8 cellular contexts compared by ENCODE assay signal in genomic region chr15:89496155-89497098, GRCh38. TPM values are rescaled to one million over a fixed set of nuclear protein-coding genes. Genes with fewer than 3 reads are reported as not detected.
DNase-seq lines count a peak whose midpoint lies in the region; ATAC-seq, FAIRE-seq and TF ChIP-seq lines count a peak whose summit lies in the region.

RHCG (minus strand) TSS chr15:89496583; CDS start chr15:89496544, 39 bp downstream.

- peak within 1 kb of the TSS; percentile 62 for H3K4me3 Mint-ChIP-seq in endothelial cell (ENCODE audit: unreplicated experiment)
- H3K4me3 Mint-ChIP-seq in memory B cell: peak within 1 kb of the TSS; percentile 68

- peak; percentile 41 for ATAC-seq in memory B cell (ENCODE audit: low read depth)
- ATAC-seq in GM19455 (IDR thresholded peaks at IDR 0.05; ENCODE audit: unreplicated experiment): no peak

- H3K9me3 Mint-ChIP-seq in endothelial cell (ENCODE audit: unreplicated experiment) (no peaks in the 10 kb centered on the region), memory B cell (no peaks in the 10 kb centered on the region)

- no peaks in the 10 kb centered on the region for H3K36me3 Mint-ChIP-seq in endothelial cell (ENCODE audit: low read depth, unreplicated experiment)
- no peaks in the 10 kb centered on the region for H3K36me3 Mint-ChIP-seq in memory B cell

- H3K27ac Mint-ChIP-seq in endothelial cell (ENCODE audit: unreplicated experiment) (no peak within 1 kb of the TSS), memory B cell (no peak within 1 kb of the TSS)

- peaks cover 7% of the 10 kb centered on the region for H3K27me3 Mint-ChIP-seq in endothelial cell (ENCODE audit: unreplicated experiment)
- H3K27me3 Mint-ChIP-seq in memory B cell: peaks cover 22% of the 10 kb centered on the region

- TF ChIP-seq CTCF in endothelial cell (IDR thresholded peaks at IDR 0.05; ENCODE audit: unreplicated experiment): peak; percentile 57

- DNase-seq in SIG-M5 treated with dmso at 0.1 percent for 504 hours (lab: John Stamatoyannopoulos, UW; ENCODE audit: unreplicated experiment) (peak; percentile 55), SIG-M5 (lab: John Stamatoyannopoulos, UW) (no peak), NCI-H774 (lab: John Stamatoyannopoulos, UW) (peak; percentile 8), endothelial cell (ENCODE audit: low spot score) (peak; percentile 55), memory B cell (ENCODE audit: low spot score in 2 of 2) (peak in 1 of 2 donors; percentile 27), RCC 7860 (ENCODE audit: low spot score) (no peak)
- no peak for DNase-seq in effector CD8-positive, alpha-beta T cell (lab: John Stamatoyannopoulos, UW)

- H3K4me1 Mint-ChIP-seq in endothelial cell (ENCODE audit: unreplicated experiment) (no peaks in the 10 kb centered on the region), memory B cell (peaks cover 5% of the 10 kb centered on the region)

- no peak for FAIRE-seq in RCC 7860 (lab: Jason Lieb, UNC)

RNA-seq across cellular contexts. Expression of gene RHCG, which starts in this region (rescaled TPM):
- total RNA-seq in endothelial cell (ENCODE audit: unreplicated experiment): not detected

Comparison
In these comparisons a context has a peak if more than half of its experiments do, and no peak if none do; other contexts are left out.
1. DNase-seq: peak in SIG-M5 treated with dmso at 0.1 percent for 504 hours (single experiment) and NCI-H774 (single experiment); none in SIG-M5 (single experiment), effector CD8-positive, alpha-beta T cell (single experiment) and RCC 7860 (single experiment).
2. Peak in DNase-seq in endothelial cell; RNA of the gene not detected or under 1 TPM.